In genomic region chr11:113278925-113279324, GRCh38 we compare ENCODE assay signal across 31 cellular contexts. TPM values are rescaled to one million over a fixed set of nuclear protein-coding genes. Genes with fewer than 3 reads are reported as not detected.
DNase-seq lines count a peak whose midpoint lies in the region; ATAC-seq and TF ChIP-seq lines count a peak whose summit lies in the region.
"Had no signal": no experiment of that assay in that cellular context is flagged by ENCODE, and none has a peak within 500 bp of the region (broad histone marks: within the 10 kb centered on the region; RNA-seq: fewer than 3 reads in every experiment).

No MANE protein-coding gene starts in this region.

- TF ChIP-seq CTCF in endodermal cell (conservative IDR thresholded peaks at IDR 0.05) (no peak), hepatocyte (IDR thresholded peaks at IDR 0.05; ENCODE audit: poor library complexity) (peak; percentile 39)

- no peak overlapping the region for H3K27ac ChIP-seq in endodermal cell (ENCODE audit: low read depth, low read length)
- H3K27ac ChIP-seq in hepatocyte = no peak overlapping the region
- H3K27ac ChIP-seq in mesenchymal stem cell (ENCODE audit: low read length, poor library complexity, severe bottlenecking) = no peak overlapping the region
- H3K27ac ChIP-seq: A549, BLaER1, epithelial cell of prostate, RWPE1, skin epidermis, stomach, tibial artery had no signal

- no peak overlapping the region for H3K27ac Mint-ChIP-seq in endodermal cell
- H3K27ac Mint-ChIP-seq: activated CD8-positive, alpha-beta T cell treated with anti-CD3 and anti-CD28 coated beads, Interleukin-2, amount 10 ng/mL, durations not matched to agents 7 days and 5 days had no signal

- no peak overlapping the region for H3K4me3 Mint-ChIP-seq in endodermal cell
- H3K4me3 Mint-ChIP-seq: activated CD8-positive, alpha-beta T cell treated with anti-CD3 and anti-CD28 coated beads, Interleukin-2, amount 10 ng/mL, durations not matched to agents 7 days and 5 days; central memory CD8-positive, alpha-beta T cell; immature natural killer cell; natural killer cell had no signal

- H2BK12ac ChIP-seq in mesenchymal stem cell (ENCODE audit: low read length in 2 of 2) = no peak overlapping the region

- H4K8ac ChIP-seq in mesenchymal stem cell (ENCODE audit: low read length) = no peak overlapping the region

- peak; percentile 66 for ATAC-seq in Right ventricle myocardium superior (ENCODE audit: poor library complexity)
- no peak for ATAC-seq in left colon
- ATAC-seq: A549; activated CD8-positive, alpha-beta T cell treated with anti-CD3 and anti-CD28 coated beads, Interleukin-2, amount 10 ng/mL, durations not matched to agents 7 days and 5 days; left lobe of liver; natural killer cell had no signal

- H3K14ac ChIP-seq in mesenchymal stem cell (ENCODE audit: low read length in 2 of 2) = no peak overlapping the region

- no peaks in the 10 kb centered on the region for H3K79me2 ChIP-seq in hepatocyte

- no peaks in the 10 kb centered on the region for H4K20me1 ChIP-seq in hepatocyte (ENCODE audit: insufficient read depth, poor library complexity, severe bottlenecking)
- H4K20me1 ChIP-seq: BLaER1 had no signal

- peaks cover 4% of the 10 kb centered on the region for H3K27me3 Mint-ChIP-seq in endodermal cell (ENCODE audit: insufficient read depth)
- H3K27me3 Mint-ChIP-seq: central memory CD8-positive, alpha-beta T cell had no signal

- H3K4me2 ChIP-seq in hepatocyte = no peak overlapping the region
- no peak overlapping the region for H3K4me2 ChIP-seq in mesenchymal stem cell (ENCODE audit: low read length, poor library complexity, severe bottlenecking)
- H3K4me2 ChIP-seq: A549, BLaER1 had no signal

- H2BK15ac ChIP-seq in mesenchymal stem cell (ENCODE audit: low read depth, poor library complexity, severe bottlenecking) = no peak overlapping the region

- no peak overlapping the region for H3K23ac ChIP-seq in mesenchymal stem cell (ENCODE audit: low read length in 2 of 2)

- no peak overlapping the region for H3K18ac ChIP-seq in mesenchymal stem cell (ENCODE audit: low read depth in 1 of 2, low read length in 2 of 2)

- H3K4ac ChIP-seq in mesenchymal stem cell (ENCODE audit: low read depth in 1 of 2, low read length in 2 of 2) = no peak overlapping the region

- DNase-seq in Right ventricle myocardium superior (no peak), cardiac septum (ENCODE audit: low spot score) (no peak), endodermal cell (peak; percentile 9), hepatocyte (ENCODE audit: low spot score) (no peak), AML-193 (lab: John Stamatoyannopoulos, UW) (no peak), left colon (no peak), mesenchymal stem cell (no peak), HUDEP-2 (lab: John Stamatoyannopoulos, UW; ENCODE audit: unreplicated experiment in 76 of 76) (no peak)
- DNase-seq: activated CD8-positive, alpha-beta T cell treated with anti-CD3 and anti-CD28 coated beads, Interleukin-2, amount 10 ng/mL, durations not matched to agents 7 days and 5 days; activated gamma-delta T cell; activated T-cell treated with anti-CD3 and anti-CD28 coated beads, Interleukin-2, amount 50 U/mL, for 1 hour; COR-L47; DMS79 treated with DMSO at 0.1 percent for 48 hours; foreskin melanocyte; immature natural killer cell; natural killer cell; NCI-H1694 treated with DMSO at 0.1 percent for 48 hours; NCI-H226; NCI-H774; stimulated activated CD4-positive, alpha-beta T cell treated with anti-CD3 and anti-CD28 coated beads, Interleukin-1b, Interleukin-23, amount 100 ng/mL, for 48 hours; stimulated activated CD8-positive, alpha-beta memory T cell treated with anti-CD3 and anti-CD28 coated beads, Interleukin-4, amount 100 ng/mL, for 48 hours; stomach; T-helper 2 cell; tibial artery had no signal

- H3K9me2 ChIP-seq in hepatocyte (replicated peaks; ENCODE audit: insufficient read depth) = no peaks in the 10 kb centered on the region

- no peak overlapping the region for H3K9ac ChIP-seq in endodermal cell (ENCODE audit: extremely low read depth, low read length, poor library complexity, severe bottlenecking)
- no peak overlapping the region for H3K9ac ChIP-seq in mesenchymal stem cell (ENCODE audit: low read length)
- H3K9ac ChIP-seq: BLaER1 had no signal

- H4K91ac ChIP-seq in mesenchymal stem cell (ENCODE audit: low read length) = no peak overlapping the region

- no peak overlapping the region for H3K4me3 ChIP-seq in endodermal cell (ENCODE audit: low read length)
- H3K4me3 ChIP-seq in hepatocyte = no peak overlapping the region
- no peak overlapping the region for H3K4me3 ChIP-seq in mesenchymal stem cell (ENCODE audit: insufficient read depth in 1 of 2, low read depth in 1 of 2, low read length in 2 of 2)
- H3K4me3 ChIP-seq: A549, BLaER1, skin epidermis, stomach, tibial artery had no signal

- H3K9me3 Mint-ChIP-seq in endodermal cell = no peaks in the 10 kb centered on the region
- H3K9me3 Mint-ChIP-seq: central memory CD8-positive, alpha-beta T cell; immature natural killer cell; natural killer cell had no signal

- peaks cover 5% of the 10 kb centered on the region for H3K4me1 ChIP-seq in endodermal cell (ENCODE audit: control insufficient read depth, insufficient read depth, low read length)
- H3K4me1 ChIP-seq in hepatocyte (ENCODE audit: insufficient read depth) = no peaks in the 10 kb centered on the region
- H3K4me1 ChIP-seq in mesenchymal stem cell (ENCODE audit: control insufficient read depth, insufficient read depth, low read depth, low read length) = no peaks in the 10 kb centered on the region
- H3K4me1 ChIP-seq: A549, stomach, tibial artery had no signal

- H3K4me1 Mint-ChIP-seq in endodermal cell = peaks cover 4% of the 10 kb centered on the region
- H3K4me1 Mint-ChIP-seq: central memory CD8-positive, alpha-beta T cell; immature natural killer cell; natural killer cell had no signal

- no peak overlapping the region for H2AFZ ChIP-seq in hepatocyte
- H2AFZ ChIP-seq in mesenchymal stem cell (ENCODE audit: low read depth, low read length) = no peak overlapping the region

- no peaks in the 10 kb centered on the region for H3K9me3 ChIP-seq in endodermal cell (ENCODE audit: control insufficient read depth, low read length)
- H3K9me3 ChIP-seq in hepatocyte (ENCODE audit: low read depth) = no peaks in the 10 kb centered on the region
- no peaks in the 10 kb centered on the region for H3K9me3 ChIP-seq in mesenchymal stem cell (ENCODE audit: control insufficient read depth, low read length)
- H3K9me3 ChIP-seq: A549, BLaER1, stomach, tibial artery had no signal

- H3K36me3 ChIP-seq in endodermal cell (ENCODE audit: control insufficient read depth, insufficient read depth, low read length) (no peaks in the 10 kb centered on the region), hepatocyte (replicated peaks; ENCODE audit: insufficient read depth, low read depth) (no peaks in the 10 kb centered on the region), mesenchymal stem cell (ENCODE audit: control insufficient read depth in 1 of 2, insufficient read depth in 2 of 2, low read depth in 1 of 2, low read length in 2 of 2) (no peaks in the 10 kb centered on the region)
- H3K36me3 ChIP-seq: BLaER1, tibial artery had no signal

- no peak overlapping the region for H2AK5ac ChIP-seq in mesenchymal stem cell (ENCODE audit: low read length, severe bottlenecking)

- H2BK120ac ChIP-seq in mesenchymal stem cell (ENCODE audit: low read depth, low read length) = no peak overlapping the region

- H3K27me3 ChIP-seq in endodermal cell (ENCODE audit: control insufficient read depth, insufficient read depth, low read length, poor library complexity, severe bottlenecking) (peaks cover 18% of the 10 kb centered on the region), hepatocyte (no peaks in the 10 kb centered on the region), mesenchymal stem cell (ENCODE audit: control insufficient read depth in 1 of 2, insufficient read depth in 1 of 2, low read length in 2 of 2) (peaks cover 0 to 68% of the 10 kb centered on the region in 2 experiments)
- H3K27me3 ChIP-seq: BLaER1, stomach had no signal

- H2BK5ac ChIP-seq in mesenchymal stem cell (ENCODE audit: low read depth, low read length, poor library complexity, severe bottlenecking) = no peak overlapping the region

- H3K36me3 Mint-ChIP-seq in endodermal cell (ENCODE audit: low read depth) = no peaks in the 10 kb centered on the region

- 92 to 96% methylated on average over 4 of the region's 4 CpGs for WGBS in endodermal cell (ENCODE audit: insufficient coverage in 1 of 2, insufficient read length in 1 of 2), 2 experiments
- 82% methylated on average over 4 of the region's 4 CpGs for WGBS in hepatocyte (ENCODE audit: low lambda C conversion rate, missing lambda C conversion rate)
- WGBS in mesenchymal stem cell = 100% methylated on average over 3 of the region's 4 CpGs

- no peaks in the 10 kb centered on the region for H3K79me1 ChIP-seq in mesenchymal stem cell (replicated peaks; ENCODE audit: low read length, poor library complexity, severe bottlenecking)

- intact Hi-C loops in Right ventricle myocardium superior (cut with DNase I) = no loop called here
- intact Hi-C loops in cardiac septum (cut with DNase I) = loop anchor here (10.0 kb wide), 1 partner anchor 464 kb away; no protein-coding TSS in a partner anchor
- intact Hi-C loops in left colon (cut with DNase I, micrococcal nuclease) = no loop called here

RNA-seq across cellular contexts. Expression of gene TTC12, which starts 35.5 kb away (rescaled TPM):
- total RNA-seq in Right ventricle myocardium superior = 4.3 TPM
- 12.0 TPM for total RNA-seq in cardiac septum
- total RNA-seq in endodermal cell = 10 to 100 TPM; 19.5 to 26.7 TPM
- polyA plus RNA-seq in endodermal cell (2013, experiment 1 of 2) = 10.1 TPM
- polyA plus RNA-seq in endodermal cell (2013, experiment 2 of 2) = 12.0 TPM
- total RNA-seq in hepatocyte = 10.5 and 12.4 TPM in 2 replicates
- polyA plus RNA-seq in hepatocyte = 9.2 and 9.4 TPM in 2 replicates
- 10 to 100 TPM; 12.8 to 14.4 TPM for total RNA-seq in left colon
- polyA plus RNA-seq in mesenchymal stem cell (2013, experiment 1 of 2) = 8.1 TPM
- 8.0 TPM for polyA plus RNA-seq in mesenchymal stem cell (2013, experiment 2 of 2)
